Comparison of ENCODE assay signal across 11 cellular contexts in genomic region chr16:24776486-24777220, GRCh38. TPM values are rescaled to one million over a fixed set of nuclear protein-coding genes. Genes with fewer than 3 reads are reported as not detected.
A peak's percentile ranks its signal among the peaks of the same experiment; 100 is the strongest.
DNase-seq lines count a peak whose midpoint lies in the region; ATAC-seq and TF ChIP-seq lines count a peak whose summit lies in the region.
"Had no signal": no experiment of that assay in that cellular context is flagged by ENCODE, and none has a peak within 500 bp of the region (broad histone marks: within the 10 kb centered on the region; RNA-seq: fewer than 3 reads in every experiment).

No MANE protein-coding gene starts in this region.

- no peak for DNase-seq in activated T-cell treated with anti-CD3 and anti-CD28 coated beads, Interleukin-2, amount 50 U/mL, for 72 hours
- DNase-seq in activated T-cell treated with anti-CD3 and anti-CD28 coated beads for 4 hours (no peak), dorsolateral prefrontal cortex (peak in 2 of 10 donors; percentile 16 to 54), left lung (no peak)
- no peak for DNase-seq in CD4-positive, alpha-beta memory T cell
- DNase-seq: activated CD8-positive, alpha-beta T cell treated with anti-CD3 and anti-CD28 coated beads for 36 hours; NCI-H2107; SHP77 had no signal

- no peaks in the 10 kb centered on the region for H3K9me3 ChIP-seq in left lung
- no peaks in the 10 kb centered on the region for H3K9me3 ChIP-seq in thymus (ENCODE audit: control insufficient read depth)
- H3K9me3 ChIP-seq in CD4-positive, alpha-beta memory T cell (ENCODE audit: control insufficient read depth in 1 of 2, low read length in 2 of 2): no peaks in the 10 kb centered on the region

- WGBS in thymus: 97% methylated on average over 12 of the region's 12 CpGs

- peaks cover 18% of the 10 kb centered on the region for H3K4me1 Mint-ChIP-seq in activated T-cell treated with anti-CD3 and anti-CD28 coated beads, Interleukin-2, amount 50 U/mL, for 72 hours (ENCODE audit: low read depth)
- H3K4me1 Mint-ChIP-seq in CD4-positive, alpha-beta memory T cell: peaks cover 22 to 30% (median 28%) of the 10 kb centered on the region in 4 donors

- H3K27ac ChIP-seq in dorsolateral prefrontal cortex (peak overlapping the region in 45 of 59 donors; percentile 0 to 71 (median 38)), left lung (no peak overlapping the region), thymus (ENCODE audit: low read depth) (peak overlapping the region; percentile 13)
- H3K27ac ChIP-seq in CD4-positive, alpha-beta memory T cell (ENCODE audit: low read depth, low read length): no peak overlapping the region

- H3K36me3 Mint-ChIP-seq in activated T-cell treated with anti-CD3 and anti-CD28 coated beads, Interleukin-2, amount 50 U/mL, for 72 hours (ENCODE audit: insufficient read depth in 2 of 2): peaks cover 8 to 45% of the 10 kb centered on the region in 2 donors
- peaks cover 34 to 69% of the 10 kb centered on the region in 2 donors for H3K36me3 Mint-ChIP-seq in CD4-positive, alpha-beta memory T cell

- no peaks in the 10 kb centered on the region for H3K27me3 ChIP-seq in dorsolateral prefrontal cortex
- no peaks in the 10 kb centered on the region for H3K27me3 ChIP-seq in left lung
- no peaks in the 10 kb centered on the region for H3K27me3 ChIP-seq in thymus (ENCODE audit: control insufficient read depth, insufficient read depth)
- no peaks in the 10 kb centered on the region for H3K27me3 ChIP-seq in CD4-positive, alpha-beta memory T cell (ENCODE audit: insufficient read depth, low read length)

- no peak for TF ChIP-seq CTCF in dorsolateral prefrontal cortex (IDR thresholded peaks at IDR 0.05 in 54 of 56, conservative IDR thresholded peaks at IDR 0.05 in 2 of 56; ENCODE audit: low read depth in 1 of 56, partially characterized antibody in 56 of 56)
- no peak for TF ChIP-seq CTCF in left lung (IDR thresholded peaks at IDR 0.05)

- intact Hi-C loops in dorsolateral prefrontal cortex (cut with DNase I): no loop called here
- intact Hi-C loops in left lung (cut with DNase I): no loop called here
- intact Hi-C loops in CD4-positive, alpha-beta memory T cell (cut with micrococcal nuclease): no loop called here

- no peak overlapping the region for H3K4me3 Mint-ChIP-seq in activated T-cell treated with anti-CD3 and anti-CD28 coated beads, Interleukin-2, amount 50 U/mL, for 72 hours
- H3K4me3 Mint-ChIP-seq in CD4-positive, alpha-beta memory T cell: no peak overlapping the region
- H3K4me3 Mint-ChIP-seq: activated CD8-positive, alpha-beta T cell treated with anti-CD3 and anti-CD28 coated beads for 36 hours had no signal

- no peaks in the 10 kb centered on the region for H3K9me3 Mint-ChIP-seq in activated T-cell treated with anti-CD3 and anti-CD28 coated beads, Interleukin-2, amount 50 U/mL, for 72 hours
- H3K9me3 Mint-ChIP-seq in CD4-positive, alpha-beta memory T cell: no peaks in the 10 kb centered on the region
- H3K9me3 Mint-ChIP-seq: activated CD8-positive, alpha-beta T cell treated with anti-CD3 and anti-CD28 coated beads for 36 hours had no signal

- H3K36me3 ChIP-seq in left lung: peaks cover 0 to 55% of the 10 kb centered on the region in 2 donors
- H3K36me3 ChIP-seq in thymus (ENCODE audit: control insufficient read depth, insufficient read depth): peaks cover 39% of the 10 kb centered on the region
- H3K36me3 ChIP-seq in CD4-positive, alpha-beta memory T cell (ENCODE audit: insufficient read depth, low read length): peaks cover 25% of the 10 kb centered on the region

- H3K4me3 ChIP-seq in dorsolateral prefrontal cortex: peak overlapping the region in 1 of 59 donors; percentile 9
- H3K4me3 ChIP-seq in left lung: no peak overlapping the region
- no peak overlapping the region for H3K4me3 ChIP-seq in thymus (ENCODE audit: low read length)
- no peak overlapping the region for H3K4me3 ChIP-seq in CD4-positive, alpha-beta memory T cell (ENCODE audit: low read length in 2 of 2)

- no peaks in the 10 kb centered on the region for H3K27me3 Mint-ChIP-seq in activated T-cell treated with anti-CD3 and anti-CD28 coated beads, Interleukin-2, amount 50 U/mL, for 72 hours (ENCODE audit: low read depth)
- H3K27me3 Mint-ChIP-seq in CD4-positive, alpha-beta memory T cell: no peaks in the 10 kb centered on the region
- H3K27me3 Mint-ChIP-seq: activated CD8-positive, alpha-beta T cell treated with anti-CD3 and anti-CD28 coated beads for 36 hours had no signal

- CTCF ChIA-PET in CD4-positive, alpha-beta memory T cell (lab: Charles Lee; ENCODE audit: partially characterized antibody): interaction anchor here (0.8 kb wide), 1 partner anchor 449 kb away, joined by 3 read pairs; no protein-coding TSS in a partner anchor

- no peak for ATAC-seq in activated T-cell treated with anti-CD3 and anti-CD28 coated beads, Interleukin-2, amount 50 U/mL, for 72 hours (replicated peaks in 1 of 2)
- ATAC-seq in left lung: peak; percentile 8
- ATAC-seq in GM21381 (IDR thresholded peaks at IDR 0.05; ENCODE audit: unreplicated experiment): no peak
- no peak for ATAC-seq in GM19467 (IDR thresholded peaks at IDR 0.05; ENCODE audit: unreplicated experiment)
- ATAC-seq: activated CD8-positive, alpha-beta T cell treated with anti-CD3 and anti-CD28 coated beads for 36 hours had no signal

- H3K4me1 ChIP-seq in left lung (peaks cover 0 to 13% of the 10 kb centered on the region in 2 donors), thymus (ENCODE audit: control insufficient read depth, insufficient read depth, low read length) (no peaks in the 10 kb centered on the region)
- H3K4me1 ChIP-seq in CD4-positive, alpha-beta memory T cell (ENCODE audit: insufficient read depth, low read length): peaks cover 21% of the 10 kb centered on the region

- peak overlapping the region; percentile 36 for H3K27ac Mint-ChIP-seq in activated T-cell treated with anti-CD3 and anti-CD28 coated beads, Interleukin-2, amount 50 U/mL, for 72 hours
- H3K27ac Mint-ChIP-seq in CD4-positive, alpha-beta memory T cell: peak overlapping the region in 2 of 7 donors; percentile 14 to 28
- H3K27ac Mint-ChIP-seq: activated CD8-positive, alpha-beta T cell treated with anti-CD3 and anti-CD28 coated beads for 36 hours had no signal

- POLR2A ChIA-PET in CD4-positive, alpha-beta memory T cell (lab: Charles Lee; ENCODE audit: partially characterized antibody): no interaction called here

RNA-seq across cellular contexts. Expression of gene TNRC6A, which starts 47.2 kb away (rescaled TPM):
- 10 to 100 TPM; 37.4 to 39.7 TPM for total RNA-seq in activated T-cell treated with anti-CD3 and anti-CD28 coated beads, Interleukin-2, amount 50 U/mL, for 72 hours
- total RNA-seq in dorsolateral prefrontal cortex: 100 to 1,000 TPM in 116 of 120 experiments, 10 to 100 TPM in 4; 88.7 to 202 (median 140) TPM
- 10 to 100 TPM; 34.0 to 40.6 TPM for total RNA-seq in left lung
- polyA plus RNA-seq in thymus: 16.3 TPM
- 100 to 1,000 TPM in 1 of 2 experiments, 10 to 100 TPM in 1; 99.3 to 103 TPM for total RNA-seq in CD4-positive, alpha-beta memory T cell
- polyA plus RNA-seq in CD4-positive, alpha-beta memory T cell: 10 to 100 TPM in 1 of 2 donors, under 1 TPM in 1; 0.88 to 27.3 TPM

Comparison
In these comparisons a context has a peak if more than half of its experiments do, and no peak if none do; other contexts are left out.
1. H3K27ac ChIP-seq: peak in dorsolateral prefrontal cortex (45 of 59) and thymus (single experiment); none in left lung (0 of 2) and CD4-positive, alpha-beta memory T cell (single experiment).